In the genomic region with DNA sequence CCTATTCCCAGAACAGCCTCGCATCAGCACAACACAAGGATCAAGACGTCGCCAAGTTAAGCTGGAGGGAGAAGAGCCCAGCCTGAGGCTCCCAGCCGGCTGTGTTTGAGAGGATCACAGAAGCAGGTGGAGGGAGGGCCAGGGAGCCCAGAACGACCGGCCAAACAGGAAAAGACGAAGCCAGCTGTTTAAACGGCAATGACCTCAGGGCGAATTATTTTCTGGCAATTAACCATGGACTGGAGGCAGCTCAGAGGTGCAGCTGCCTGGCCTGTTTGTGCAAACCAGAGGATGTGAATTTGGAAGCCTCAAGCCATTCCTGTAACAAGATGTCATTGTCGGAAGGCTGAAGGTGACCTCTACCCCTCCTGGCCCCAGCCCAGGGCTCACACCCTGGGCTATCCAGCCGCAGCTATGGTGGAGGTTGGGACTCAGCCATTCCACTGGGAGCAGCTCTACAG, we compare ENCODE assay signal across 9 cellular contexts.
A peak's percentile ranks its signal among the peaks of the same experiment; 100 is the strongest.
DNase-seq lines count a peak whose midpoint lies in the region; ATAC-seq lines count a peak whose summit lies in the region.
"Had no signal": no experiment of that assay in that cellular context is flagged by ENCODE, and none has a peak within 500 bp of the region (broad histone marks: within the 10 kb centered on the region; RNA-seq: fewer than 3 reads in every experiment).

No MANE protein-coding gene starts in this region.

- intact Hi-C loops in aorta (cut with DNase I), result no loop called here

- no peak overlapping the region for H2BK12ac ChIP-seq in trophoblast cell (ENCODE audit: low read length)

- ATAC-seq in esophagus mucosa (peak; percentile 69), aorta (ENCODE audit: low FRiP score) (no peak), GM18517 (IDR thresholded peaks at IDR 0.05; ENCODE audit: unreplicated experiment) (no peak), HG02763 (IDR thresholded peaks at IDR 0.05; ENCODE audit: unreplicated experiment) (no peak)

- H3K27me3 ChIP-seq in trophoblast cell (ENCODE audit: insufficient read depth, low read length), result no peaks in the 10 kb centered on the region
- H3K27me3 ChIP-seq in aorta (ENCODE audit: control insufficient read depth in 1 of 2, insufficient read depth in 2 of 2, low read length in 1 of 2), result no peaks in the 10 kb centered on the region

- H3K18ac ChIP-seq in trophoblast cell (ENCODE audit: low read length), result no peak overlapping the region

- no peak overlapping the region for H2AFZ ChIP-seq in trophoblast cell (ENCODE audit: insufficient read depth, low read length, poor library complexity)

- H2BK5ac ChIP-seq in trophoblast cell (ENCODE audit: low read depth, low read length, poor library complexity), result no peak overlapping the region

- no peak overlapping the region for H4K12ac ChIP-seq in trophoblast cell (ENCODE audit: low read depth, low read length)

- no peak overlapping the region for H4K8ac ChIP-seq in trophoblast cell (ENCODE audit: low read depth, low read length)

- H3K36me3 ChIP-seq in trophoblast cell (ENCODE audit: control insufficient read depth in 1 of 2, insufficient read depth in 2 of 2, low read length in 2 of 2) (no peaks in the 10 kb centered on the region), aorta (ENCODE audit: control insufficient read depth in 1 of 2, insufficient read depth in 2 of 2, low read length in 1 of 2) (no peaks in the 10 kb centered on the region)

- no peak overlapping the region for H3K27ac ChIP-seq in trophoblast cell (ENCODE audit: low read depth, low read length)
- no peak overlapping the region for H3K27ac ChIP-seq in aorta (ENCODE audit: low read depth in 1 of 2, low read length in 2 of 2)

- H3K79me2 ChIP-seq in trophoblast cell (ENCODE audit: control insufficient read depth, insufficient read depth, low read length, poor library complexity), result no peaks in the 10 kb centered on the region

- H3K4me3 ChIP-seq in trophoblast cell (ENCODE audit: low read depth, low read length) (no peak overlapping the region), aorta (ENCODE audit: low read length in 2 of 2) (no peak overlapping the region)

- no peak overlapping the region for H3K23ac ChIP-seq in trophoblast cell (ENCODE audit: low read length)

- H2AK5ac ChIP-seq in trophoblast cell (ENCODE audit: low read length), result no peak overlapping the region

- no peak overlapping the region for H4K91ac ChIP-seq in trophoblast cell (ENCODE audit: low read depth, low read length)

- no peak overlapping the region for H2BK120ac ChIP-seq in trophoblast cell (ENCODE audit: insufficient read depth, low read length, poor library complexity)

- H3K4me2 ChIP-seq in trophoblast cell (ENCODE audit: low read length), result peak overlapping the region; percentile 5

- H3K4me1 ChIP-seq in trophoblast cell (ENCODE audit: control insufficient read depth in 1 of 2, insufficient read depth in 2 of 2, low read length in 2 of 2), result peaks cover 12 to 21% of the 10 kb centered on the region in 2 experiments
- no peaks in the 10 kb centered on the region for H3K4me1 ChIP-seq in aorta (ENCODE audit: control insufficient read depth in 1 of 2, insufficient read depth in 2 of 2, low read length in 2 of 2)

- DNase-seq in DMS79 treated with DMSO at 0.1 percent for 48 hours (lab: John Stamatoyannopoulos, UW) (peak; percentile 96), NCI-H345 (lab: John Stamatoyannopoulos, UW) (peak; percentile 80), trophoblast cell (peak; percentile 95 to 99), aorta (no peak)
- no peak for DNase-seq in activated CD4-positive, alpha-beta T cell treated with anti-CD3 and anti-CD28 coated beads for 1 hour
- DNase-seq: KBM-7 had no signal

- H3K9me3 ChIP-seq in trophoblast cell (ENCODE audit: insufficient read depth, low read depth, low read length), result no peaks in the 10 kb centered on the region
- no peaks in the 10 kb centered on the region for H3K9me3 ChIP-seq in aorta (ENCODE audit: control insufficient read depth, low read length)

- no peak overlapping the region for H3K14ac ChIP-seq in trophoblast cell (ENCODE audit: low read length)

- WGBS in trophoblast cell (ENCODE audit: extremely low coverage, insufficient coverage, insufficient read length), result no CpG with 5 or more reads among the region's 11 CpGs
- 5 to 12% methylated on average over 11 of the region's 11 CpGs for WGBS in aorta, 2 donors

- H3K79me1 ChIP-seq in trophoblast cell (ENCODE audit: low read length), result no peaks in the 10 kb centered on the region

- no peak overlapping the region for H3K4ac ChIP-seq in trophoblast cell (ENCODE audit: low read depth, low read length)

- H3K9ac ChIP-seq in trophoblast cell (ENCODE audit: low read length), result no peak overlapping the region

Comparison
In these comparisons a context has a peak if more than half of its experiments do, and no peak if none do; other contexts are left out.
1. DNase-seq: peak in DMS79 treated with DMSO at 0.1 percent for 48 hours (single experiment), NCI-H345 (single experiment) and trophoblast cell (2 of 2); none in aorta (0 of 2) and activated CD4-positive, alpha-beta T cell treated with anti-CD3 and anti-CD28 coated beads for 1 hour (single experiment).